ENCODE assay signal across 7 cellular contexts in the genomic region with DNA sequence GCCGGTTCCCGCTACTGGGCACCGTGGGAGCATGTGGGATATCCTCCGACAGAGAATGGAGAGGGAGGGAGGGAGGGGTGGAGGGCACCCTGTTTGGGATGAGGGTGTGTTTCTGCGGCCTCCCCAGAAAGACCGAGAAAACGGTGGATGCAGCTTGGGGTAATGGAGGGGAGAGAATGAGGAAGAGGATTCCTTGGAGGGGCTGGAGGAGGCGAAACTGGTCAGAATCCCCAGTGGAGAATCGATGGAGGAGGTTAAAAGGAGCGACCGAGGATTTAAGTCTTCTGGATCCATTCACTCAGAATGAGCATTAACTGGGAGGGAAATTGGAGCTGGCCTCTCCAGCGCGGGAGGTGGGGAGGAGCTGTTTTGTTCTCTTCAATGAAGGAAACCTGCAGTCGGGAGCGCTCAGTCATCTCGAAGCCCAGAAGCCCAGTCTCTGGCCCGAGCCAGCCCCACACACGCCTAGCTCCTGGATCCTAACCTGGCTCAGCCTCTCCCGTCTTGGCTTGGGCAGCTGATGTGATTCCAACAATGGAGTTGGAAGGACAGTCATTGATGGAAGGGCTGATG. TPM values are rescaled to one million over a fixed set of nuclear protein-coding genes. Genes with fewer than 3 reads are reported as not detected.
A peak's percentile ranks its signal among the peaks of the same experiment; 100 is the strongest.
DNase-seq lines count a peak whose midpoint lies in the region; ATAC-seq and TF ChIP-seq lines count a peak whose summit lies in the region.

No MANE protein-coding gene starts in this region.

- peak overlapping the region; percentile 76 for H3K27ac ChIP-seq in stomach smooth muscle (ENCODE audit: low read length)

- no peak for TF ChIP-seq CTCF in GM06990 (IDR thresholded peaks at IDR 0.05; ENCODE audit: insufficient read depth, low read length, poor library complexity, severe bottlenecking)
- no peak for TF ChIP-seq CTCF in cardiac fibroblast (IDR thresholded peaks at IDR 0.05; ENCODE audit: low read depth, low read length)
- TF ChIP-seq CTCF in GM13977 (IDR thresholded peaks at IDR 0.05; ENCODE audit: extremely low read depth, insufficient read depth, missing control alignments) = no peak

- no peaks in the 10 kb centered on the region for H3K9me3 ChIP-seq in stomach smooth muscle (ENCODE audit: control insufficient read depth in 2 of 2, low read length in 2 of 2)

- ATAC-seq in left lobe of liver = peak; percentile 2

- in situ Hi-C loops in GM13977 (cut with MboI; ENCODE audit: low pct_unique_long_range_greater_than_20kb, low sequenced_read_pairs, unreplicated experiment) = no loop called here

- H3K4me3 ChIP-seq in GM06990 (replicated peaks; ENCODE audit: low read depth, low read length) (peak overlapping the region; percentile 70), cardiac fibroblast (replicated peaks in 1 of 2; ENCODE audit: low read depth in 2 of 2, low read length in 2 of 2) (peak overlapping the region; percentile 59 to 63), stomach smooth muscle (ENCODE audit: low read length in 2 of 2) (peak overlapping the region; percentile 45 to 84)

- H3K9ac ChIP-seq in stomach smooth muscle (ENCODE audit: low read length in 2 of 2) = peak overlapping the region in 1 of 2 donors; percentile 76

- DNase-seq in GM06990 (ENCODE audit: extremely low read depth, insufficient read length) (no peak), NCI-H2171 (lab: John Stamatoyannopoulos, UW) (peak; percentile 15), cardiac fibroblast (ENCODE audit: low read depth in 2 of 2) (no peak), left lobe of liver (ENCODE audit: low spot score) (peak; percentile 46), GM13977 (ENCODE audit: low spot score) (no peak), mesenteric fat pad (ENCODE audit: low spot score) (no peak)

- no peaks in the 10 kb centered on the region for H3K36me3 ChIP-seq in GM06990 (ENCODE audit: control insufficient read depth, insufficient read depth, low read length)
- no peaks in the 10 kb centered on the region for H3K36me3 ChIP-seq in stomach smooth muscle (ENCODE audit: control insufficient read depth in 2 of 2, insufficient read depth in 2 of 2, low read length in 2 of 2)

- H3K27me3 ChIP-seq in GM06990 (replicated peaks; ENCODE audit: control insufficient read depth, insufficient read depth, low read length) = no peaks in the 10 kb centered on the region; the same call in none of the 2 replicates
- H3K27me3 ChIP-seq in stomach smooth muscle (ENCODE audit: control insufficient read depth in 1 of 2, insufficient read depth in 2 of 2, low read length in 2 of 2) = no peaks in the 10 kb centered on the region

- peaks cover 20% of the 10 kb centered on the region for H3K4me1 ChIP-seq in stomach smooth muscle (ENCODE audit: control insufficient read depth, insufficient read depth, low read length)

RNA-seq across cellular contexts. Expression of a gene that starts 0.6 kb away (rescaled TPM):
- total RNA-seq in left lobe of liver (0.48 TPM), mesenteric fat pad (6.6 TPM)

RNA-seq across cellular contexts. Expression of a gene that starts 20.2 kb away (rescaled TPM):
- 16.3 TPM for total RNA-seq in left lobe of liver
- 16.9 TPM for total RNA-seq in mesenteric fat pad

RNA-seq across cellular contexts. Expression of a gene that starts 54.1 kb away (rescaled TPM):
- total RNA-seq in left lobe of liver = 58.9 TPM
- total RNA-seq in mesenteric fat pad = 195 TPM

Comparison
In these comparisons a context has a peak if more than half of its experiments do, and no peak if none do; other contexts are left out.
1. DNase-seq: peak in NCI-H2171 (single experiment) and left lobe of liver (single experiment); none in GM06990 (single experiment), cardiac fibroblast (0 of 2), GM13977 (single experiment) and mesenteric fat pad (single experiment).
2. Peak in every context shown above with its lines, with median percentiles within 50 percentile points of each other: H3K4me3 ChIP-seq.